ENCODE assay signal across 18 cellular contexts in the genomic region with DNA sequence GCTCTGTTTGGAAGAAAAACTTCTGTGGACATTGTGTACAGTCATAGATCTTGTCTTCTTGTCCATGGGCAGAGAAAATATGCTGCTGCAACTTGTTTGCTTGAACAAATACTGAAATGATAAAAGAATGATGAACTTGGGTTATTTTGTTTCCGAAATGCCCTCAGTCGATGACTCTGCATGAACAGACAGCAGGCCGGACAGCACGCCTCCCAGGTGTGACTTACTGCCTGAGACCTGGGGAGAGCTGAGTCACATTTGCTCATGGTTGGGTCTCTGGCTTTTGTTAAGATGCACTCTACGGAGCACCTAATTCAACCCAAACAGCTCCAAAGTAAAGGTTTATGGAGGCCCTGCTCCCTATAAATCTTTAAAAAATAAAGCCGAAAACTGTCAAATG.
DNase-seq lines count a peak whose midpoint lies in the region; ATAC-seq and TF ChIP-seq lines count a peak whose summit lies in the region.
"Had no signal": no experiment of that assay in that cellular context is flagged by ENCODE, and none has a peak within 500 bp of the region (broad histone marks: within the 10 kb centered on the region; RNA-seq: fewer than 3 reads in every experiment).

No MANE protein-coding gene starts in this region.

- no peak overlapping the region for H3K4me3 Mint-ChIP-seq in mesothelial cell of epicardium
- H3K4me3 Mint-ChIP-seq: CD4-positive, alpha-beta T cell; IgD-negative memory B cell had no signal

- H3K27ac Mint-ChIP-seq in mesothelial cell of epicardium: peak overlapping the region; percentile 56
- H3K27ac Mint-ChIP-seq: CD4-positive, alpha-beta T cell; IgD-negative memory B cell had no signal

- H3K36me3 Mint-ChIP-seq in mesothelial cell of epicardium: peaks cover 13% of the 10 kb centered on the region
- H3K36me3 Mint-ChIP-seq: IgD-negative memory B cell had no signal

- DNase-seq in epithelial cell of prostate (ENCODE audit: low read depth, low spot score): peak; percentile 12
- DNase-seq in mesothelial cell of epicardium (ENCODE audit: low spot score in 2 of 2, unreplicated experiment in 2 of 2): no peak
- no peak for DNase-seq in NCI-H1092 treated with DMSO at 0.1 percent for 48 hours (lab: John Stamatoyannopoulos, UW)
- no peak for DNase-seq in stimulated activated naive CD8-positive, alpha-beta T cell treated with anti-CD3 and anti-CD28 coated beads, Interleukin-15, Interleukin-2, amounts not matched to agents 100 U/mL and 50 U/mL, for 24 hours
- no peak for DNase-seq in NOMO-1 treated with dmso at 0.1 percent for 144 hours (lab: John Stamatoyannopoulos, UW; ENCODE audit: unreplicated experiment)
- DNase-seq in nucleus accumbens (lab: John Stamatoyannopoulos, UW): no peak
- DNase-seq: AML-193; Caco-2; CD4-positive, alpha-beta T cell; DMS153; DMS79; GDM1; GM23248 had no signal

- no peaks in the 10 kb centered on the region for H3K27me3 Mint-ChIP-seq in mesothelial cell of epicardium (ENCODE audit: low read depth)
- H3K27me3 Mint-ChIP-seq: CD4-positive, alpha-beta T cell had no signal

- H3K9me3 Mint-ChIP-seq in mesothelial cell of epicardium: no peaks in the 10 kb centered on the region
- H3K9me3 Mint-ChIP-seq: CD4-positive, alpha-beta T cell; IgD-negative memory B cell had no signal

- H3K27ac ChIP-seq in VCaP: peak overlapping the region; percentile 74
- H3K27ac ChIP-seq in epithelial cell of prostate: no peak overlapping the region
- H3K27ac ChIP-seq: A549, C4-2B, GM23248 had no signal

- no peak for ATAC-seq in stimulated activated naive CD8-positive, alpha-beta T cell treated with anti-CD3 and anti-CD28 coated beads, Interleukin-15, Interleukin-2, amounts not matched to agents 100 U/mL and 50 U/mL, for 24 hours
- ATAC-seq: A549, HepG2 had no signal

- peaks cover 24% of the 10 kb centered on the region for H3K4me1 Mint-ChIP-seq in mesothelial cell of epicardium
- H3K4me1 Mint-ChIP-seq: IgD-negative memory B cell had no signal

- TF ChIP-seq CTCF in VCaP (conservative IDR thresholded peaks at IDR 0.05) (no peak), mesothelial cell of epicardium (IDR thresholded peaks at IDR 0.05; ENCODE audit: unreplicated experiment) (no peak)
